Comparison of ENCODE assay signal across 10 cellular contexts in the genomic region with DNA sequence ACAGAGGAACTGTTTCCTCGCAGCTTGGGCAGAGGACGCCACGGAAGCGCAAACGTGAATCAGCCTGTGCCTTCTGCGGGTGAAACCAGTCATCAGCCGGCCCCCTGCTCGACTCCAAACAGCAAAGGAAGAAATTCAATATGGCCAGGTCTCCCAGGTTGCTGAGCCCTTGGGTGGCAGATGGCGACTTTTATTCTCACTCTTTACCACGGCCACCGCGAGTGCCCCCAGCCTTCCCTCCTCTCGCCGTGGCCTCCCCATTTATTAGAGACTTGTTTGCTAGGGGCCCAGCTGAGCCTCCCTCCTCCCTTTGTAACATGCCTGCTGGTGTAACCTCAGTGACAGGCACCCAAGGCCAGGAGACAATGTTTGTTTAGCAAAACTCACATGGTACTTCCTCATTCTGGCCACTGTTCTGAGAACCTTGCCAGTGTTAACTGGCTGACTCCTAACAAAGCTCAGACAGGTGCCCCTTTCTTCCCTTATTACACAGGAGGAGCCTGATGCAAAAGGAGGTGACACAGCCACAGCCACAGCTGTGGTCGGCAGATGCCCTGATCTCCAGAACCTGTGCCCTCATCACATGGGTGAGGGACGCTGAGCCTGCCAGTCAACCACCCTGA. TPM values are rescaled to one million over a fixed set of nuclear protein-coding genes. Genes with fewer than 3 reads are reported as not detected.
DNase-seq lines count a peak whose midpoint lies in the region; ATAC-seq, FAIRE-seq and TF ChIP-seq lines count a peak whose summit lies in the region.
"Had no signal": no experiment of that assay in that cellular context is flagged by ENCODE, and none has a peak within 500 bp of the region (broad histone marks: within the 10 kb centered on the region; RNA-seq: fewer than 3 reads in every experiment).

No MANE protein-coding gene starts in this region.

- no peak for TF ChIP-seq RAD21 in H1 (IDR thresholded peaks at IDR 0.05 in 1 of 2, conservative IDR thresholded peaks at IDR 0.05 in 1 of 2; ENCODE audit: low read depth in 2 of 2, low read length in 2 of 2)

- no peak overlapping the region for H3K23ac ChIP-seq in H1 (ENCODE audit: insufficient read length)

- H3K4me1 ChIP-seq in H1 (replicated peaks in 1 of 4; ENCODE audit: control insufficient read depth in 3 of 4, insufficient read depth in 4 of 4, low read length in 3 of 4), result peaks cover 0 to 8% (median 6%) of the 10 kb centered on the region in 4 experiments; a peak in 5 of 7 replicates
- peaks cover 20% of the 10 kb centered on the region for H3K4me1 ChIP-seq in suprapubic skin

- H2AFZ ChIP-seq in H1 (ENCODE audit: low read length), result no peak overlapping the region

- peak; percentile 14 for DNase-seq in NCI-H2196 treated with DMSO at 0.1 percent for 48 hours (lab: John Stamatoyannopoulos, UW; ENCODE audit: unreplicated experiment)
- no peak for DNase-seq in H1 (ENCODE audit: low read depth in 1 of 2, low spot score in 2 of 2)
- DNase-seq in suprapubic skin (ENCODE audit: low spot score in 2 of 2), result no peak
- DNase-seq in NCI-H187 (lab: John Stamatoyannopoulos, UW), result no peak
- no peak for DNase-seq in NCI-H1694 treated with DMSO at 0.1 percent for 48 hours (lab: John Stamatoyannopoulos, UW)
- DNase-seq: activated effector memory CD4-positive, alpha-beta T cell treated with anti-CD3 and anti-CD28 coated beads, Interleukin-2, amount 50 U/mL, for 16 hours; immature natural killer cell had no signal

- ATAC-seq in GM21447 (IDR thresholded peaks at IDR 0.05; ENCODE audit: unreplicated experiment) (peak; percentile 49), HG02678 (IDR thresholded peaks at IDR 0.05; ENCODE audit: unreplicated experiment) (no peak)
- ATAC-seq: T-cell had no signal

- no peak overlapping the region for H2AK5ac ChIP-seq in H1 (ENCODE audit: low read depth, low read length)

- no peak for FAIRE-seq in H1 (lab: Jason Lieb, UNC)

- H3K4me3 ChIP-seq in H1 (ENCODE audit: extremely low read depth in 1 of 4, insufficient read depth in 2 of 4, low read depth in 3 of 4, low read length in 4 of 4) (no peak overlapping the region), suprapubic skin (no peak overlapping the region)

- H2BK20ac ChIP-seq in H1 (ENCODE audit: low read length), result no peak overlapping the region

- no peak overlapping the region for H3K14ac ChIP-seq in H1 (ENCODE audit: insufficient read length)

- H2BK12ac ChIP-seq in H1 (ENCODE audit: low read depth, low read length), result 0 out of 2 replicates have a peak overlapping the region, but pooled peaks have one; percentile 63

- H4K8ac ChIP-seq in H1 (ENCODE audit: extremely low read depth, insufficient read depth, low read length), result no peak overlapping the region

- H3K56ac ChIP-seq in H1 (replicated peaks; ENCODE audit: insufficient read length, low read depth, low read length), result no peak overlapping the region

- peaks cover 34% of the 10 kb centered on the region for H3K79me1 ChIP-seq in H1 (ENCODE audit: low read depth, low read length)

- H3K18ac ChIP-seq in H1 (ENCODE audit: extremely low read depth, low read length), result no peak overlapping the region

- H3K27ac ChIP-seq in H1 (ENCODE audit: low read depth, low read length) (no peak overlapping the region), suprapubic skin (peak overlapping the region; percentile 18)

- TF ChIP-seq CTCF in H1 (IDR thresholded peaks at IDR 0.05; ENCODE audit: control extremely low read depth in 1 of 3, insufficient read depth in 1 of 3, low read depth in 1 of 3, low read length in 3 of 3) (no peak), suprapubic skin (IDR thresholded peaks at IDR 0.05) (no peak)

- TF ChIP-seq EP300 in H1 (IDR thresholded peaks at IDR 0.05; ENCODE audit: borderline replicate concordance in 1 of 2, low read depth in 2 of 2, low read length in 2 of 2), result no peak
- TF ChIP-seq EP300 in suprapubic skin (IDR thresholded peaks at IDR 0.05), result no peak

- peaks cover 0 to 7% of the 10 kb centered on the region in 2 experiments for H4K20me1 ChIP-seq in H1 (replicated peaks in 1 of 2; ENCODE audit: control insufficient read depth in 1 of 2, insufficient read depth in 2 of 2, low read length in 2 of 2)

- no peak overlapping the region for H3K4me2 ChIP-seq in H1 (ENCODE audit: insufficient read depth in 1 of 2, low read depth in 2 of 2, low read length in 2 of 2)

- H3K9me3 ChIP-seq in H1 (ENCODE audit: insufficient read depth in 2 of 2, low read depth in 1 of 2, low read length in 1 of 2), result no peaks in the 10 kb centered on the region
- no peaks in the 10 kb centered on the region for H3K9me3 ChIP-seq in suprapubic skin

- H3K23me2 ChIP-seq in H1 (ENCODE audit: low read depth, low read length), result peaks cover 5% of the 10 kb centered on the region

- TF ChIP-seq POLR2A in H1 (IDR thresholded peaks at IDR 0.05; ENCODE audit: control extremely low read depth in 1 of 2, low read depth in 2 of 2, low read length in 2 of 2) (no peak), suprapubic skin (IDR thresholded peaks at IDR 0.05) (no peak)

- POLR2A ChIA-PET in H1 (lab: Charles Lee; ENCODE audit: partially characterized antibody), result interaction anchor here (1.3 to 1.9 kb wide), 2 partner anchors 15 to 23 kb away, joined by 3 to 8 read pairs; no protein-coding TSS in a partner anchor

- H2BK120ac ChIP-seq in H1 (replicated peaks; ENCODE audit: low read depth, low read length), result no peak overlapping the region

- H3K79me2 ChIP-seq in H1 (ENCODE audit: control insufficient read depth in 1 of 2, insufficient read depth in 2 of 2, low read length in 2 of 2), result peaks cover 7 to 69% of the 10 kb centered on the region in 2 experiments

- H2BK15ac ChIP-seq in H1 (ENCODE audit: low read length), result no peak overlapping the region

- WGBS in H1 (ENCODE audit: extremely low coverage in 1 of 2, insufficient coverage in 1 of 2, insufficient read length in 1 of 2, insufficient replicate concordance in 2 of 2, low coverage in 1 of 2, low lambda C conversion rate in 2 of 2, missing lambda C conversion rate in 1 of 2), 2 experiments, result 90% methylated on average over 16 of the region's 16 CpGs; no CpG with 5 or more reads in 1 of the 2 experiments
- WGBS in suprapubic skin, result 91% methylated on average over 15 of the region's 16 CpGs

- no peak overlapping the region for H4K91ac ChIP-seq in H1 (replicated peaks; ENCODE audit: insufficient read length, low read length)

- H4K5ac ChIP-seq in H1 (ENCODE audit: insufficient read length, low read depth, low read length), result no peak overlapping the region

- H2BK5ac ChIP-seq in H1 (ENCODE audit: low read depth, low read length), result 0 out of 2 replicates have a peak overlapping the region, but pooled peaks have one; percentile 6

- H3K4ac ChIP-seq in H1 (replicated peaks; ENCODE audit: insufficient read length, low read depth, low read length), result no peak overlapping the region

- H3K27me3 ChIP-seq in H1 (replicated peaks in 1 of 4; ENCODE audit: control insufficient read depth in 3 of 4, extremely low read depth in 1 of 4, insufficient read depth in 3 of 4, low read length in 3 of 4), result no peaks in the 10 kb centered on the region
- no peaks in the 10 kb centered on the region for H3K27me3 ChIP-seq in suprapubic skin

- H3K9ac ChIP-seq in H1 (replicated peaks in 1 of 4; ENCODE audit: extremely low read depth in 1 of 4, low read depth in 3 of 4, low read length in 3 of 4), result no peak overlapping the region

- CTCF ChIA-PET in H1 (lab: Charles Lee; ENCODE audit: partially characterized antibody), result interaction anchor here (0.8 to 1.6 kb wide), 3 partner anchors 15 to 100 kb away, joined by 3 to 4 read pairs (median 3); no protein-coding TSS in a partner anchor

- no peaks in the 10 kb centered on the region; a peak in 3 of 8 replicates for H3K36me3 ChIP-seq in H1 (ENCODE audit: control insufficient read depth in 2 of 4, insufficient read depth in 4 of 4, low read length in 3 of 4)
- peaks cover 3% of the 10 kb centered on the region for H3K36me3 ChIP-seq in suprapubic skin

TF ChIP-seq in H1, 55 proteins besides CTCF, POLR2A, EP300 and RAD21 (continues in another document):
- no peak for TF ChIP-seq TBP (IDR thresholded peaks at IDR 0.05; ENCODE audit: low read depth, low read length)
- TF ChIP-seq SIN3A (conservative IDR thresholded peaks at IDR 0.05 in 1 of 2, IDR thresholded peaks at IDR 0.05 in 1 of 2; ENCODE audit: low read depth in 1 of 2, low read length in 2 of 2), result no peak
- TF ChIP-seq, protein P1, sequence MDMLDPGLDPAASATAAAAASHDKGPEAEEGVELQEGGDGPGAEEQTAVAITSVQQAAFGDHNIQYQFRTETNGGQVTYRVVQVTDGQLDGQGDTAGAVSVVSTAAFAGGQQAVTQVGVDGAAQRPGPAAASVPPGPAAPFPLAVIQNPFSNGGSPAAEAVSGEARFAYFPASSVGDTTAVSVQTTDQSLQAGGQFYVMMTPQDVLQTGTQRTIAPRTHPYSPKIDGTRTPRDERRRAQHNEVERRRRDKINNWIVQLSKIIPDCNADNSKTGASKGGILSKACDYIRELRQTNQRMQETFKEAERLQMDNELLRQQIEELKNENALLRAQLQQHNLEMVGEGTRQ (IDR thresholded peaks at IDR 0.05; ENCODE audit: low read length), result no peak
- no peak for TF ChIP-seq EGR1 (IDR thresholded peaks at IDR 0.05; ENCODE audit: borderline replicate concordance, low read depth, low read length)
- no peak for TF ChIP-seq GTF2F1 (IDR thresholded peaks at IDR 0.05; ENCODE audit: borderline replicate concordance, low read depth, low read length)
- TF ChIP-seq TAF7 (optimal IDR thresholded peaks at IDR 0.05; ENCODE audit: borderline replicate concordance, low read depth, low read length), result no peak

RNA-seq across cellular contexts. Expression of a gene that starts 5.8 kb away (rescaled TPM):
- 24.7 and 27.9 TPM in 2 replicates for total RNA-seq in H1 (2021; fragmentation: NEBNext Ultra II Directional; extraction: Animal tissue kit (Norgen Biotek cat#: 25700))
- 14.8 and 21.5 TPM in 2 replicates for polyA plus RNA-seq in H1 (2011; rRNA removed)
- polyA plus RNA-seq in H1 (2011; cell fraction: cytosol; rRNA removed), result 23.6 TPM
- polyA plus RNA-seq in H1 (2011; cell fraction: nucleus; rRNA removed), result 14.3 TPM
- 17.1 to 20.8 TPM (median 17.7 TPM) in 4 replicates for polyA plus RNA-seq in H1 (2012, experiment 1 of 2)
- polyA plus RNA-seq in H1 (2012, experiment 2 of 2), result 24.0 TPM
- 16.4 TPM for polyA plus RNA-seq in H1 (2013, experiment 1 of 2)
- polyA plus RNA-seq in H1 (2013, experiment 2 of 2), result 16.1 TPM
- 8.5 and 11.9 TPM in 2 replicates for polyA minus RNA-seq in H1 (2011; rRNA and poly(A)+ RNA removed)
- polyA minus RNA-seq in H1 (2011; cell fraction: cytosol; rRNA and poly(A)+ RNA removed), result 11.2 TPM
- polyA minus RNA-seq in H1 (2011; cell fraction: nucleus; rRNA and poly(A)+ RNA removed), result 4.9 TPM
- total RNA-seq in suprapubic skin, result 1 to 10 TPM; 2.0 to 6.7 (median 3.7) TPM

RNA-seq across cellular contexts. Expression of a gene that starts 59.6 kb away (rescaled TPM):
- total RNA-seq in H1 (2021; fragmentation: NEBNext Ultra II Directional; extraction: Animal tissue kit (Norgen Biotek cat#: 25700)), result 23.6 and 25.4 TPM in 2 replicates
- 35.5 and 38.2 TPM in 2 replicates for polyA plus RNA-seq in H1 (2011; rRNA removed)
- polyA plus RNA-seq in H1 (2011; cell fraction: cytosol; rRNA removed), result 36.4 TPM
- polyA plus RNA-seq in H1 (2011; cell fraction: nucleus; rRNA removed), result 55.1 TPM
- 23.7 to 27.2 TPM (median 25.9 TPM) in 4 replicates for polyA plus RNA-seq in H1 (2012, experiment 1 of 2)
- polyA plus RNA-seq in H1 (2012, experiment 2 of 2), result 17.0 TPM
- 20.8 TPM for polyA plus RNA-seq in H1 (2013, experiment 1 of 2)
- 20.3 TPM for polyA plus RNA-seq in H1 (2013, experiment 2 of 2)
- polyA minus RNA-seq in H1 (2011; rRNA and poly(A)+ RNA removed), result 17.3 and 21.0 TPM in 2 replicates
- 8.7 TPM for polyA minus RNA-seq in H1 (2011; cell fraction: cytosol; rRNA and poly(A)+ RNA removed)
- polyA minus RNA-seq in H1 (2011; cell fraction: nucleus; rRNA and poly(A)+ RNA removed), result 14.9 TPM
- total RNA-seq in suprapubic skin, result 10 to 100 TPM; 26.4 to 38.3 (median 32.4) TPM
